ENCODE assay signal across 8 cellular contexts in genomic region chr7:44581907-44582603, GRCh38. TPM values are rescaled to one million over a fixed set of nuclear protein-coding genes. Genes with fewer than 3 reads are reported as not detected.
A peak's percentile ranks its signal among the peaks of the same experiment; 100 is the strongest.
DNase-seq lines count a peak whose midpoint lies in the region; ATAC-seq and TF ChIP-seq lines count a peak whose summit lies in the region.

TMED4 (minus strand) TSS chr7:44582231; CDS start chr7:44582206, 25 bp downstream.

- H3K4me3 ChIP-seq in CD8-positive, alpha-beta T cell (ENCODE audit: low read depth, low read length), result peak within 1 kb of the TSS; percentile 79
- H3K4me3 ChIP-seq in lower lobe of right lung, result peak within 1 kb of the TSS; percentile 80

- DNase-seq in CD8-positive, alpha-beta T cell, result peak; percentile 100
- DNase-seq in HS-27A (ENCODE audit: low read depth) (peak; percentile 89), NK-92 (lab: John Stamatoyannopoulos, UW; ENCODE audit: unreplicated experiment) (peak; percentile 99), lower lobe of right lung (peak; percentile 100)
- DNase-seq in activated CD8-positive, alpha-beta memory T cell treated with anti-CD3 and anti-CD28 coated beads for 1 hour (ENCODE audit: extremely low read depth in 1 of 2, low read depth in 1 of 2), result peak; percentile 100
- peak; percentile 100 for DNase-seq in effector CD4-positive, alpha-beta T cell
- DNase-seq in stimulated activated CD4-positive, alpha-beta T cell treated with anti-CD3 and anti-CD28 coated beads, TNF-alpha, amount 100 ng/mL, for 24 hours (ENCODE audit: low read depth in 3 of 3), result peak; percentile 100

- H3K4me3 Mint-ChIP-seq in CD8-positive, alpha-beta T cell, result peak within 1 kb of the TSS; percentile 93

- H3K9me3 Mint-ChIP-seq in CD8-positive, alpha-beta T cell, result no peaks in the 10 kb centered on the region

- intact Hi-C loops in CD8-positive, alpha-beta T cell (cut with DNase I, micrococcal nuclease), result loop anchor here (1.0 to 10.0 kb wide), 18 partner anchors 8 to 530 kb away; partner anchors contain the start of genes MYO1G (in 2 of the 2), OGDH (in 2 of the 2), POLM (in 2 of the 2) and PPIA (in 2 of the 2)
- intact Hi-C loops in lower lobe of right lung (cut with DNase I), result no loop called here

- TF ChIP-seq CTCF in CD8-positive, alpha-beta T cell (IDR thresholded peaks at IDR 0.05), result no peak
- TF ChIP-seq CTCF in lower lobe of right lung (IDR thresholded peaks at IDR 0.05), result no peak

- CTCF ChIA-PET in CD8-positive, alpha-beta T cell (lab: Charles Lee), result interaction anchor here (0.5 to 3.6 kb wide), 5 partner anchors 13 to 392 kb away, joined by 3 to 23 read pairs (median 4); no protein-coding TSS in a partner anchor

- H3K36me3 Mint-ChIP-seq in CD8-positive, alpha-beta T cell, result peaks cover 34% of the 10 kb centered on the region

- ATAC-seq in CD8-positive, alpha-beta T cell, result peak; percentile 93
- ATAC-seq in GM19467 (IDR thresholded peaks at IDR 0.05; ENCODE audit: unreplicated experiment) (peak; percentile 81), lower lobe of right lung (peak; percentile 98 to 100)

- H3K27me3 Mint-ChIP-seq in CD8-positive, alpha-beta T cell (ENCODE audit: low read depth), result no peaks in the 10 kb centered on the region

- peaks cover 15% of the 10 kb centered on the region for H3K36me3 ChIP-seq in CD8-positive, alpha-beta T cell (ENCODE audit: insufficient read depth, low read length)
- peaks cover 35% of the 10 kb centered on the region for H3K36me3 ChIP-seq in lower lobe of right lung

- POLR2A ChIA-PET in CD8-positive, alpha-beta T cell (lab: Charles Lee), result interaction anchor here (0.7 to 4.2 kb wide), 19 partner anchors 9 to 530 kb away, joined by 3 to 38 read pairs (median 6); partner anchors contain the start of genes DDX56, H2AZ2, NUDCD3 and OGDH

- H3K27ac Mint-ChIP-seq in CD8-positive, alpha-beta T cell, result peak within 1 kb of the TSS; percentile 98

- no peaks in the 10 kb centered on the region for H3K9me3 ChIP-seq in CD8-positive, alpha-beta T cell (ENCODE audit: low read length)
- no peaks in the 10 kb centered on the region for H3K9me3 ChIP-seq in lower lobe of right lung

- H3K4me1 ChIP-seq in CD8-positive, alpha-beta T cell (ENCODE audit: insufficient read depth, low read length), result peaks cover 26% of the 10 kb centered on the region
- H3K4me1 ChIP-seq in lower lobe of right lung, result peaks cover 21% of the 10 kb centered on the region

- H3K27me3 ChIP-seq in CD8-positive, alpha-beta T cell (ENCODE audit: insufficient read depth, low read length), result no peaks in the 10 kb centered on the region
- no peaks in the 10 kb centered on the region for H3K27me3 ChIP-seq in lower lobe of right lung (ENCODE audit: low read depth)

- H3K4me1 Mint-ChIP-seq in CD8-positive, alpha-beta T cell (ENCODE audit: low read depth), result peaks cover 33% of the 10 kb centered on the region

- peak within 1 kb of the TSS; percentile 92 for H3K27ac ChIP-seq in CD8-positive, alpha-beta T cell (ENCODE audit: low read depth, low read length)
- H3K27ac ChIP-seq in lower lobe of right lung, result peak within 1 kb of the TSS; percentile 99

RNA-seq across cellular contexts. Expression of gene TMED4, which starts in this region (rescaled TPM):
- total RNA-seq in CD8-positive, alpha-beta T cell, result 100 to 1,000 TPM; 115 to 120 TPM
- 71.9 TPM for total RNA-seq in lower lobe of right lung

Comparison
In these comparisons a context has a peak if more than half of its experiments do, and no peak if none do; other contexts are left out.
1. Peak in every context shown above with its lines: DNase-seq, ATAC-seq, H3K4me3 ChIP-seq and H3K27ac ChIP-seq.